In genomic region chr9:88872171-88872946, GRCh38 we compare ENCODE assay signal across 1 cellular context.
TF ChIP-seq lines count a peak whose summit lies in the region.

No MANE protein-coding gene starts in this region.

TF ChIP-seq in neural cell, 6 proteins besides CTCF, POLR2A, EP300 and RAD21 (continued from another document):
- TF ChIP-seq, protein P1, sequence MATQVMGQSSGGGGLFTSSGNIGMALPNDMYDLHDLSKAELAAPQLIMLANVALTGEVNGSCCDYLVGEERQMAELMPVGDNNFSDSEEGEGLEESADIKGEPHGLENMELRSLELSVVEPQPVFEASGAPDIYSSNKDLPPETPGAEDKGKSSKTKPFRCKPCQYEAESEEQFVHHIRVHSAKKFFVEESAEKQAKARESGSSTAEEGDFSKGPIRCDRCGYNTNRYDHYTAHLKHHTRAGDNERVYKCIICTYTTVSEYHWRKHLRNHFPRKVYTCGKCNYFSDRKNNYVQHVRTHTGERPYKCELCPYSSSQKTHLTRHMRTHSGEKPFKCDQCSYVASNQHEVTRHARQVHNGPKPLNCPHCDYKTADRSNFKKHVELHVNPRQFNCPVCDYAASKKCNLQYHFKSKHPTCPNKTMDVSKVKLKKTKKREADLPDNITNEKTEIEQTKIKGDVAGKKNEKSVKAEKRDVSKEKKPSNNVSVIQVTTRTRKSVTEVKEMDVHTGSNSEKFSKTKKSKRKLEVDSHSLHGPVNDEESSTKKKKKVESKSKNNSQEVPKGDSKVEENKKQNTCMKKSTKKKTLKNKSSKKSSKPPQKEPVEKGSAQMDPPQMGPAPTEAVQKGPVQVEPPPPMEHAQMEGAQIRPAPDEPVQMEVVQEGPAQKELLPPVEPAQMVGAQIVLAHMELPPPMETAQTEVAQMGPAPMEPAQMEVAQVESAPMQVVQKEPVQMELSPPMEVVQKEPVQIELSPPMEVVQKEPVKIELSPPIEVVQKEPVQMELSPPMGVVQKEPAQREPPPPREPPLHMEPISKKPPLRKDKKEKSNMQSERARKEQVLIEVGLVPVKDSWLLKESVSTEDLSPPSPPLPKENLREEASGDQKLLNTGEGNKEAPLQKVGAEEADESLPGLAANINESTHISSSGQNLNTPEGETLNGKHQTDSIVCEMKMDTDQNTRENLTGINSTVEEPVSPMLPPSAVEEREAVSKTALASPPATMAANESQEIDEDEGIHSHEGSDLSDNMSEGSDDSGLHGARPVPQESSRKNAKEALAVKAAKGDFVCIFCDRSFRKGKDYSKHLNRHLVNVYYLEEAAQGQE (IDR thresholded peaks at IDR 0.05; ENCODE audit: borderline replicate concordance), result no peak
- no peak for TF ChIP-seq TAF1 (IDR thresholded peaks at IDR 0.05; ENCODE audit: low read depth)
